ENCODE assay signal across 9 cellular contexts in genomic region chr11:112321521-112322172, GRCh38.
A peak's percentile ranks its signal among the peaks of the same experiment; 100 is the strongest.
DNase-seq lines count a peak whose midpoint lies in the region; ATAC-seq and TF ChIP-seq lines count a peak whose summit lies in the region.
"Had no signal": no experiment of that assay in that cellular context is flagged by ENCODE, and none has a peak within 500 bp of the region (broad histone marks: within the 10 kb centered on the region; RNA-seq: fewer than 3 reads in every experiment).

No MANE protein-coding gene starts in this region.

- peaks cover 2% of the 10 kb centered on the region for H3K36me3 Mint-ChIP-seq in progenitor cell of endocrine pancreas (ENCODE audit: insufficient read depth)

- no peak overlapping the region for H3K4me3 Mint-ChIP-seq in progenitor cell of endocrine pancreas (ENCODE audit: low read depth)

- no peaks in the 10 kb centered on the region for H3K27me3 Mint-ChIP-seq in progenitor cell of endocrine pancreas

- no peaks in the 10 kb centered on the region for H3K4me1 Mint-ChIP-seq in progenitor cell of endocrine pancreas (ENCODE audit: low read depth)

- no peak overlapping the region for H3K4me3 ChIP-seq in coronary artery
- H3K4me3 ChIP-seq: SJSA1 had no signal

- H3K9me3 Mint-ChIP-seq in progenitor cell of endocrine pancreas (ENCODE audit: low read depth), result no peaks in the 10 kb centered on the region

- DNase-seq in GM04504 (ENCODE audit: low read depth), result peak; percentile 67
- peak; percentile 33 for DNase-seq in NCI-H1694 treated with DMSO at 0.1 percent for 48 hours (lab: John Stamatoyannopoulos, UW)
- DNase-seq in amniotic epithelial cell (ENCODE audit: low read depth), result peak; percentile 99
- DNase-seq in left lobe of liver (ENCODE audit: low spot score), result peak; percentile 97
- DNase-seq in progenitor cell of endocrine pancreas (ENCODE audit: low spot score, unreplicated experiment), result no peak
- no peak for DNase-seq in NK-92 (lab: John Stamatoyannopoulos, UW; ENCODE audit: unreplicated experiment)
- DNase-seq in coronary artery (ENCODE audit: low spot score), result no peak
- no peak for DNase-seq in KG1 (lab: John Stamatoyannopoulos, UW)

- no peak overlapping the region for H3K27ac ChIP-seq in coronary artery
- H3K27ac ChIP-seq: SJSA1 had no signal

- ATAC-seq in left lobe of liver, result peak; percentile 85

- no peak overlapping the region for H3K27ac Mint-ChIP-seq in progenitor cell of endocrine pancreas

- no peak for TF ChIP-seq CTCF in progenitor cell of endocrine pancreas (IDR thresholded peaks at IDR 0.05; ENCODE audit: unreplicated experiment)
- TF ChIP-seq CTCF in coronary artery (IDR thresholded peaks at IDR 0.05), result no peak

Comparison
In these comparisons a context has a peak if more than half of its experiments do, and no peak if none do; other contexts are left out.
1. DNase-seq: peak in GM04504 (single experiment), NCI-H1694 treated with DMSO at 0.1 percent for 48 hours (single experiment), amniotic epithelial cell (single experiment) and left lobe of liver (single experiment); none in progenitor cell of endocrine pancreas (single experiment), NK-92 (single experiment), coronary artery (single experiment) and KG1 (single experiment).